28 cellular contexts compared by ENCODE assay signal in the genomic region with DNA sequence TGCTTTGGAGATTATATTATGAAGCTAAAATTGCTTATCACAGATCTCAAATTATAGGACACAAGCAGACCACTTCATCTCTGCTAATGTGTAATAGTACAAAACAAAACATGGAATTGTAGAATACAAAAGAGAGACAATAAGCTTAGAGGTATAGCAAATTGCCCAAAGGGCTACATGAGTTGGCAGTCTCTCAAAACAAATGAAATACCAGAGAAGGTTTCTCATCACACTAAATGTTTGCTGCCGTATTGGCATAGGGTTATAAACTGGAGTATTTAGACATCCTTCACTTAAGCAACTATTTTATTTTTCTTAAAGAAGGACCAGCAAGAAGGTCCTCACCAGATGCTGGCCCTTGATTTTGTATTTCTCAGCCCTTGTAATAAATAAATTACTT.
"Had no signal": no experiment of that assay in that cellular context is flagged by ENCODE, and none has a peak within 500 bp of the region (broad histone marks: within the 10 kb centered on the region; RNA-seq: fewer than 3 reads in every experiment).

No MANE protein-coding gene starts in this region.

- DNase-seq: activated B cell treated with CpG ODN at 0.5 μM for 24 hours; activated CD4-positive, alpha-beta T cell treated with anti-CD3 and anti-CD28 coated beads for 48 hours; activated CD4-positive, alpha-beta T cell treated with anti-CD3 and anti-CD28 coated beads, Interleukin-2, amount 50 U/mL, for 1 hour; activated CD4-positive, alpha-beta T cell treated with anti-CD3 and anti-CD28 coated beads, Interleukin-2, amount 50 U/mL, for 48 hours; activated CD8-positive, alpha-beta memory T cell treated with anti-CD3 and anti-CD28 coated beads for 24 hours; activated CD8-positive, alpha-beta T cell treated with anti-CD3 and anti-CD28 coated beads for 36 hours; activated effector memory CD4-positive, alpha-beta T cell treated with Interleukin-2 at 50 U/mL for 16 hours; activated gamma-delta T cell treated with Interleukin-2 at 50 U/mL for 16 hours; activated naive CD4-positive, alpha-beta T cell treated with anti-CD3 and anti-CD28 coated beads, Interleukin-2, amount 50 U/mL, for 16 hours; activated naive CD4-positive, alpha-beta T cell treated with Interleukin-2 at 50 U/mL for 16 hours; activated T-cell treated with anti-CD3 and anti-CD28 coated beads, Interleukin-2, amount 50 U/mL, for 4 hours; adrenal gland; amygdala; aorta; cortex of kidney; dermis blood vessel endothelial cell; effector CD4-positive, alpha-beta T cell; effector memory CD8-positive, alpha-beta T cell; foreskin keratinocyte; gastrocnemius medialis; glutamatergic neuron; heart left ventricle; T-helper 1 cell; T-helper 17 cell; T1000; WERI-Rb-1 had no signal

- ATAC-seq: activated CD4-positive, CD25-positive, alpha-beta regulatory T cell treated with anti-CD3 and anti-CD28 coated beads, Interleukin-2, amount 50 U/mL, for 24 hours; activated CD8-positive, alpha-beta T cell treated with anti-CD3 and anti-CD28 coated beads for 36 hours; activated T-cell treated with anti-CD3 and anti-CD28 coated beads, Interleukin-2, amount 50 U/mL, for 4 hours; activated T-helper 17 cell treated with anti-CD3 and anti-CD28 coated beads, Interleukin-2, amount 50 U/mL, for 72 hours; effector memory CD8-positive, alpha-beta T cell; foreskin keratinocyte; gastrocnemius medialis; heart left ventricle; T-helper 17 cell had no signal
